In the genomic region with DNA sequence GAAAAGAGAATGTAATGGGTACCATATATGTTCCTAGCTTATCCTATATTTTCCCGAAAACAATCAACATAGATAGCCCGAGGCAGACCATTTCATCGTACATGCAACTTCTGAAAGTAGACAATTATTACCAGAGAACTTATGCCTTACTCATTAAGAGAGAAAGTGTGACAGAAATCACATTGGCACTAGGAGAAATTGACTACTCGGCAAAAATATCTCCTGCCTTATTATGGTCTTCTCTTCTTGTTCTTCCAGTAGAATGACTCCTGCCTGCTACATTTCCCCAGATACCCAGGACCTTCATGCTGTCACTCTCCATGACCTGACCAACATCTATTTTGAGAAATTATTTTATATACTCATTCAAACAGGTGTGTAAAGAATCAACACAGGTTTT, we compare ENCODE assay signal across 39 cellular contexts.
"Had no signal": no experiment of that assay in that cellular context is flagged by ENCODE, and none has a peak within 500 bp of the region (broad histone marks: within the 10 kb centered on the region; RNA-seq: fewer than 3 reads in every experiment).

No MANE protein-coding gene starts in this region.

- ATAC-seq: activated naive CD4-positive, alpha-beta T cell treated with anti-CD3 and anti-CD28 coated beads, Interleukin-2, amount 50 U/mL, for 72 hours; activated naive CD8-positive, alpha-beta T cell treated with anti-CD3 and anti-CD28 coated beads, Interleukin-2, amount 50 U/mL, for 24 hours; activated T-cell treated with anti-CD3 and anti-CD28 coated beads, Interleukin-2, amount 50 U/mL, for 4 hours; activated T-cell treated with anti-CD3 and anti-CD28 coated beads, Interleukin-2, amount 50 U/mL, for 72 hours; activated T-helper 17 cell treated with anti-CD3 and anti-CD28 coated beads, Interleukin-2, amount 50 U/mL, for 72 hours; body of pancreas had no signal

- DNase-seq: activated effector memory CD4-positive, alpha-beta T cell treated with anti-CD3 and anti-CD28 coated beads, Interleukin-2, amount 50 U/mL, for 16 hours; activated effector memory CD4-positive, alpha-beta T cell treated with Interleukin-2 at 50 U/mL for 16 hours; activated gamma-delta T cell; activated gamma-delta T cell treated with Interleukin-2 at 50 U/mL for 16 hours; activated naive CD4-positive, alpha-beta T cell; activated naive CD4-positive, alpha-beta T cell treated with anti-CD3 and anti-CD28 coated beads for 36 hours; activated naive CD4-positive, alpha-beta T cell treated with anti-CD3 and anti-CD28 coated beads, Interleukin-2, amount 10 ng/mL, durations not matched to agents 7 days and 5 days; activated naive CD4-positive, alpha-beta T cell treated with anti-CD3 and anti-CD28 coated beads, Interleukin-2, amount 50 U/mL, for 16 hours; activated naive CD4-positive, alpha-beta T cell treated with Interleukin-2 at 50 U/mL for 16 hours; activated naive CD8-positive, alpha-beta T cell treated with anti-CD3 and anti-CD28 coated beads for 36 hours; activated naive CD8-positive, alpha-beta T cell treated with anti-CD3 and anti-CD28 coated beads, Interleukin-2, amount 10 ng/mL, durations not matched to agents 7 days and 5 days; activated naive CD8-positive, alpha-beta T cell treated with anti-CD3 and anti-CD28 coated beads, Interleukin-2, amount 50 U/mL, for 24 hours; activated T-cell treated with anti-CD3 and anti-CD28 coated beads, Interleukin-2, amount 50 U/mL, for 24 hours; activated T-cell treated with anti-CD3 and anti-CD28 coated beads, Interleukin-2, amount 50 U/mL, for 4 hours; activated T-cell treated with anti-CD3 and anti-CD28 coated beads, Interleukin-2, amount 50 U/mL, for 48 hours; activated T-cell treated with anti-CD3 and anti-CD28 coated beads, Interleukin-2, amount 50 U/mL, for 72 hours; adrenal gland; amniotic stem cell; amygdala; anterior cingulate cortex; aorta; body of pancreas; brain microvascular endothelial cell; caudate nucleus; central memory CD4-positive, alpha-beta T cell; cerebellar nuclear complex had no signal

- H3K4me3 Mint-ChIP-seq: activated naive CD4-positive, alpha-beta T cell treated with anti-CD3 and anti-CD28 coated beads for 36 hours; activated naive CD4-positive, alpha-beta T cell treated with anti-CD3 and anti-CD28 coated beads, Interleukin-2, amount 10 ng/mL, durations not matched to agents 7 days and 5 days; activated naive CD4-positive, alpha-beta T cell treated with anti-CD3 and anti-CD28 coated beads, Interleukin-2, amount 50 U/mL, for 24 hours; activated naive CD8-positive, alpha-beta T cell; activated naive CD8-positive, alpha-beta T cell treated with anti-CD3 and anti-CD28 coated beads for 36 hours; activated naive CD8-positive, alpha-beta T cell treated with anti-CD3 and anti-CD28 coated beads, Interleukin-2, amount 10 ng/mL, durations not matched to agents 7 days and 5 days; activated naive CD8-positive, alpha-beta T cell treated with anti-CD3 and anti-CD28 coated beads, Interleukin-2, amount 50 U/mL, for 24 hours; activated T-cell treated with anti-CD3 and anti-CD28 coated beads, Interleukin-2, amount 50 U/mL, for 24 hours; activated T-cell treated with anti-CD3 and anti-CD28 coated beads, Interleukin-2, amount 50 U/mL, for 4 hours; activated T-cell treated with anti-CD3 and anti-CD28 coated beads, Interleukin-2, amount 50 U/mL, for 72 hours; activated T-helper 1 cell treated with anti-CD3 and anti-CD28 coated beads, Interleukin-12 subunit alpha, Interleukin-12 subunit beta, Interleukin-2, Interleukin-4 antibody, amounts not matched to agents 30 ng/mL and 10 ng/mL and 1 ng/mL, durations not matched to agents 14 hours and 24 hours and 36 hours; activated T-helper 17 cell treated with anti-CD3 and anti-CD28 coated beads, Interleukin-2, amount 50 U/mL, for 72 hours; brain; central memory CD8-positive, alpha-beta T cell had no signal

- H3K9me3 Mint-ChIP-seq: activated naive CD4-positive, alpha-beta T cell treated with anti-CD3 and anti-CD28 coated beads for 36 hours; activated naive CD4-positive, alpha-beta T cell treated with anti-CD3 and anti-CD28 coated beads, Interleukin-2, amount 10 ng/mL, durations not matched to agents 7 days and 5 days; activated naive CD4-positive, alpha-beta T cell treated with anti-CD3 and anti-CD28 coated beads, Interleukin-2, amount 50 U/mL, for 24 hours; activated naive CD8-positive, alpha-beta T cell treated with anti-CD3 and anti-CD28 coated beads for 36 hours; activated naive CD8-positive, alpha-beta T cell treated with anti-CD3 and anti-CD28 coated beads, Interleukin-2, amount 10 ng/mL, durations not matched to agents 7 days and 5 days; activated naive CD8-positive, alpha-beta T cell treated with anti-CD3 and anti-CD28 coated beads, Interleukin-2, amount 50 U/mL, for 24 hours; activated T-cell treated with anti-CD3 and anti-CD28 coated beads, Interleukin-2, amount 50 U/mL, for 4 hours; activated T-helper 1 cell treated with anti-CD3 and anti-CD28 coated beads, Interleukin-12 subunit alpha, Interleukin-12 subunit beta, Interleukin-2, Interleukin-4 antibody, amounts not matched to agents 30 ng/mL and 10 ng/mL and 1 ng/mL, durations not matched to agents 14 hours and 24 hours and 36 hours; activated T-helper 17 cell treated with anti-CD3 and anti-CD28 coated beads, Interleukin-2, amount 50 U/mL, for 72 hours; activated T-helper 2 cell treated with anti-CD3 and anti-CD28 coated beads, Interferon-gamma antibody, Interleukin-2, Interleukin-4, amounts not matched to agents 10 μg/mL and 5 μg/mL and 100 μg/mL, durations not matched to agents 14 hours and 24 hours and 36 hours; brain; central memory CD8-positive, alpha-beta T cell had no signal

- H3K36me3 Mint-ChIP-seq: activated naive CD4-positive, alpha-beta T cell treated with anti-CD3 and anti-CD28 coated beads, Interleukin-2, amount 10 ng/mL, durations not matched to agents 7 days and 5 days; activated naive CD4-positive, alpha-beta T cell treated with anti-CD3 and anti-CD28 coated beads, Interleukin-2, amount 50 U/mL, for 24 hours; activated naive CD4-positive, alpha-beta T cell treated with anti-CD3 and anti-CD28 coated beads, Interleukin-2, amount 50 U/mL, for 72 hours; activated naive CD8-positive, alpha-beta T cell; activated naive CD8-positive, alpha-beta T cell treated with anti-CD3 and anti-CD28 coated beads for 36 hours; activated naive CD8-positive, alpha-beta T cell treated with anti-CD3 and anti-CD28 coated beads, Interleukin-2, amount 10 ng/mL, durations not matched to agents 7 days and 5 days; brain had no signal

- H3K4me3 ChIP-seq: adrenal gland, ascending aorta, body of pancreas, breast epithelium, cardiac muscle cell had no signal

- FAIRE-seq: astrocyte, bronchial epithelial cell had no signal

- H3K9me3 ChIP-seq: adrenal gland, ascending aorta, body of pancreas, breast epithelium had no signal

- H3K27ac Mint-ChIP-seq: activated naive CD4-positive, alpha-beta T cell treated with anti-CD3 and anti-CD28 coated beads for 36 hours; activated naive CD4-positive, alpha-beta T cell treated with anti-CD3 and anti-CD28 coated beads, Interleukin-2, amount 10 ng/mL, durations not matched to agents 7 days and 5 days; activated naive CD4-positive, alpha-beta T cell treated with anti-CD3 and anti-CD28 coated beads, Interleukin-2, amount 50 U/mL, for 24 hours; activated naive CD8-positive, alpha-beta T cell; activated naive CD8-positive, alpha-beta T cell treated with anti-CD3 and anti-CD28 coated beads for 36 hours; activated naive CD8-positive, alpha-beta T cell treated with anti-CD3 and anti-CD28 coated beads, Interleukin-2, amount 10 ng/mL, durations not matched to agents 7 days and 5 days; activated naive CD8-positive, alpha-beta T cell treated with anti-CD3 and anti-CD28 coated beads, Interleukin-2, amount 50 U/mL, for 24 hours; activated T-cell treated with anti-CD3 and anti-CD28 coated beads, Interleukin-2, amount 50 U/mL, for 24 hours; activated T-cell treated with anti-CD3 and anti-CD28 coated beads, Interleukin-2, amount 50 U/mL, for 72 hours; activated T-helper 1 cell treated with anti-CD3 and anti-CD28 coated beads, Interleukin-12 subunit alpha, Interleukin-12 subunit beta, Interleukin-2, Interleukin-4 antibody, amounts not matched to agents 30 ng/mL and 10 ng/mL and 1 ng/mL, durations not matched to agents 14 hours and 24 hours and 36 hours; activated T-helper 17 cell treated with anti-CD3 and anti-CD28 coated beads, Interleukin-2, amount 50 U/mL, for 72 hours; activated T-helper 2 cell treated with anti-CD3 and anti-CD28 coated beads, Interferon-gamma antibody, Interleukin-2, Interleukin-4, amounts not matched to agents 10 μg/mL and 5 μg/mL and 100 μg/mL, durations not matched to agents 14 hours and 24 hours and 36 hours; brain had no signal

- H3K27me3 Mint-ChIP-seq: activated naive CD4-positive, alpha-beta T cell treated with anti-CD3 and anti-CD28 coated beads, Interleukin-2, amount 10 ng/mL, durations not matched to agents 7 days and 5 days; activated naive CD4-positive, alpha-beta T cell treated with anti-CD3 and anti-CD28 coated beads, Interleukin-2, amount 50 U/mL, for 24 hours; activated naive CD8-positive, alpha-beta T cell treated with anti-CD3 and anti-CD28 coated beads for 36 hours; activated naive CD8-positive, alpha-beta T cell treated with anti-CD3 and anti-CD28 coated beads, Interleukin-2, amount 10 ng/mL, durations not matched to agents 7 days and 5 days; activated naive CD8-positive, alpha-beta T cell treated with anti-CD3 and anti-CD28 coated beads, Interleukin-2, amount 50 U/mL, for 24 hours; activated T-cell treated with anti-CD3 and anti-CD28 coated beads, Interleukin-2, amount 50 U/mL, for 24 hours; activated T-helper 17 cell treated with anti-CD3 and anti-CD28 coated beads, Interleukin-2, amount 50 U/mL, for 72 hours; brain; central memory CD8-positive, alpha-beta T cell had no signal

- H3K36me3 ChIP-seq: adrenal gland, ascending aorta, brain microvascular endothelial cell, breast epithelium, cardiac muscle cell had no signal

- H3K4me1 ChIP-seq: ascending aorta, body of pancreas, breast epithelium had no signal

- H3K27me3 ChIP-seq: adrenal gland, ascending aorta, body of pancreas, brain microvascular endothelial cell, breast epithelium had no signal

- H3K27ac ChIP-seq: adrenal gland, ascending aorta, body of pancreas, brain microvascular endothelial cell, breast epithelium, cardiac muscle cell had no signal

- H3K4me1 Mint-ChIP-seq: activated naive CD4-positive, alpha-beta T cell treated with anti-CD3 and anti-CD28 coated beads, Interleukin-2, amount 10 ng/mL, durations not matched to agents 7 days and 5 days; activated naive CD4-positive, alpha-beta T cell treated with anti-CD3 and anti-CD28 coated beads, Interleukin-2, amount 50 U/mL, for 24 hours; activated naive CD8-positive, alpha-beta T cell treated with anti-CD3 and anti-CD28 coated beads for 36 hours; activated naive CD8-positive, alpha-beta T cell treated with anti-CD3 and anti-CD28 coated beads, Interleukin-2, amount 10 ng/mL, durations not matched to agents 7 days and 5 days; activated naive CD8-positive, alpha-beta T cell treated with anti-CD3 and anti-CD28 coated beads, Interleukin-2, amount 50 U/mL, for 24 hours; activated T-helper 17 cell treated with anti-CD3 and anti-CD28 coated beads, Interleukin-2, amount 50 U/mL, for 72 hours; brain; central memory CD8-positive, alpha-beta T cell had no signal
